In the genomic region with DNA sequence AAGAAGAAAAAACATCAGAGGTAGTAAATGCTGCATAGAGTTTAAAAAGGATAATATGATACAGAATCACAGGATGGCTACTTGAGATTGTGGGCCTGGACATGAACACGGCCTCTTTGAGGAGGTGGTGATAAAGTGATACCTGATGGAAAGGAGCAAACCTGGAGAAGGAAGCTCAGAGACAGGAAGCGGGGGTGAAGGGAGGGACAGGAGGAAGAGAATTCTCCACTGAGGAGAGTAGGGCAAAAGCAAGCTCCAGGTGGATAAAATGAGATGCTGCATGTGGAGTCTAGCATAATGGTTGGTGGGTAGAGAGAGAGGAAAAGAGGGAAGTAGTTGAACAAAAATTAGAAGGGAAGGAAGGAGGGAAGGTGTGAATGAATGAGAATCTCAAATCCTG, we compare ENCODE assay signal across 18 cellular contexts.
"Had no signal": no experiment of that assay in that cellular context is flagged by ENCODE, and none has a peak within 500 bp of the region (broad histone marks: within the 10 kb centered on the region; RNA-seq: fewer than 3 reads in every experiment).

No MANE protein-coding gene starts in this region.

- H3K4me1 ChIP-seq: body of pancreas, parathyroid adenoma had no signal

- ATAC-seq: body of pancreas; left lobe of liver; sciatic nerve; SK-N-SH treated with all-trans-retinoic acid at 6 μM for 48 hours; stimulated activated naive B cell treated with anti-CD40 and anti-IgM and Interleukin-4, amounts not matched to agents 10 μg/mL and 1 μg/mL and 100 μg/mL, for 72 hours had no signal

- H3K27me3 Mint-ChIP-seq: stimulated activated naive B cell treated with anti-CD40 and anti-IgM and Interleukin-4, amounts not matched to agents 10 μg/mL and 1 μg/mL and 100 μg/mL, for 72 hours had no signal

- H3K27ac ChIP-seq: body of pancreas, parathyroid adenoma, thoracic aorta had no signal

- H3K4me3 ChIP-seq: body of pancreas, lung, thoracic aorta had no signal

- H3K27me3 ChIP-seq: body of pancreas had no signal

- DNase-seq: activated CD4-positive, alpha-beta T cell treated with anti-CD3 and anti-CD28 coated beads, Interleukin-2, amount 50 U/mL, for 48 hours; activated naive CD4-positive, alpha-beta T cell treated with anti-CD3 and anti-CD28 coated beads for 36 hours; activated T-cell treated with anti-CD3 and anti-CD28 coated beads for 4 hours; body of pancreas; erythroblast; foreskin melanocyte; glutamatergic neuron; stimulated activated CD4-positive, alpha-beta T cell treated with anti-CD3 and anti-CD28 coated beads, Interleukin-4, amount 100 ng/mL, for 4 hours; stimulated activated naive B cell treated with anti-CD40 and anti-IgM and Interleukin-4, amounts not matched to agents 10 μg/mL and 1 μg/mL and 100 μg/mL, for 72 hours had no signal

- H3K9me3 Mint-ChIP-seq: activated naive CD4-positive, alpha-beta T cell treated with anti-CD3 and anti-CD28 coated beads for 36 hours; activated T-helper 2 cell treated with anti-CD3 and anti-CD28 coated beads, Interferon-gamma antibody, Interleukin-2, Interleukin-4, amounts not matched to agents 10 μg/mL and 5 μg/mL and 100 μg/mL, durations not matched to agents 14 hours and 24 hours and 36 hours; stimulated activated naive B cell treated with anti-CD40 and anti-IgM and Interleukin-4, amounts not matched to agents 10 μg/mL and 1 μg/mL and 100 μg/mL, for 72 hours had no signal

- H3K27ac Mint-ChIP-seq: activated naive CD4-positive, alpha-beta T cell treated with anti-CD3 and anti-CD28 coated beads for 36 hours; activated T-helper 2 cell treated with anti-CD3 and anti-CD28 coated beads, Interferon-gamma antibody, Interleukin-2, Interleukin-4, amounts not matched to agents 10 μg/mL and 5 μg/mL and 100 μg/mL, durations not matched to agents 14 hours and 24 hours and 36 hours; stimulated activated naive B cell treated with anti-CD40 and anti-IgM and Interleukin-4, amounts not matched to agents 10 μg/mL and 1 μg/mL and 100 μg/mL, for 72 hours had no signal

- H3K4me3 Mint-ChIP-seq: activated naive CD4-positive, alpha-beta T cell treated with anti-CD3 and anti-CD28 coated beads for 36 hours; stimulated activated naive B cell treated with anti-CD40 and anti-IgM and Interleukin-4, amounts not matched to agents 10 μg/mL and 1 μg/mL and 100 μg/mL, for 72 hours had no signal

- FAIRE-seq: colon, keratinocyte had no signal

- H3K9me3 ChIP-seq: body of pancreas, thoracic aorta had no signal

- H3K4me1 Mint-ChIP-seq: stimulated activated naive B cell treated with anti-CD40 and anti-IgM and Interleukin-4, amounts not matched to agents 10 μg/mL and 1 μg/mL and 100 μg/mL, for 72 hours had no signal
